Comparison of ENCODE assay signal across 22 cellular contexts in genomic region chr11:17631702-17632365, GRCh38.
"Had no signal": no experiment of that assay in that cellular context is flagged by ENCODE, and none has a peak within 500 bp of the region (broad histone marks: within the 10 kb centered on the region; RNA-seq: fewer than 3 reads in every experiment).

No MANE protein-coding gene starts in this region.

- H3K4me1 Mint-ChIP-seq: activated CD8-positive, alpha-beta memory T cell treated with anti-CD3 and anti-CD28 coated beads, Interleukin-2, amount 10 ng/mL, durations not matched to agents 7 days and 5 days; activated naive CD4-positive, alpha-beta T cell treated with anti-CD3 and anti-CD28 coated beads, Interleukin-2, amount 50 U/mL, for 24 hours; mesothelial cell of epicardium; natural killer cell had no signal

- H3K27ac ChIP-seq: adrenal gland, ascending aorta, brain microvascular endothelial cell, gastrocnemius medialis, ovary, prostate gland, spleen had no signal

- H3K36me3 ChIP-seq: adrenal gland, ascending aorta, brain microvascular endothelial cell, gastrocnemius medialis, ovary, prostate gland, spleen had no signal

- H3K27ac Mint-ChIP-seq: activated CD8-positive, alpha-beta memory T cell treated with anti-CD3 and anti-CD28 coated beads, Interleukin-2, amount 10 ng/mL, durations not matched to agents 7 days and 5 days; activated CD8-positive, alpha-beta T cell treated with anti-CD3 and anti-CD28 coated beads for 36 hours; activated naive CD4-positive, alpha-beta T cell treated with anti-CD3 and anti-CD28 coated beads, Interleukin-2, amount 50 U/mL, for 24 hours; mesothelial cell of epicardium; natural killer cell; T-helper 1 cell treated with Interleukin-12 subunit alpha and Interleukin-12 subunit beta and Interleukin-4 antibody, amounts not matched to agents 30 μg/mL and 1 μg/mL, for 36 hours had no signal

- DNase-seq: activated CD4-positive, alpha-beta T cell treated with anti-CD3 and anti-CD28 coated beads for 48 hours; activated CD8-positive, alpha-beta memory T cell treated with anti-CD3 and anti-CD28 coated beads, Interleukin-2, amount 10 ng/mL, durations not matched to agents 7 days and 5 days; activated CD8-positive, alpha-beta T cell treated with anti-CD3 and anti-CD28 coated beads for 36 hours; activated gamma-delta T cell treated with Interleukin-2 at 50 U/mL for 16 hours; adrenal gland; brain microvascular endothelial cell; caudate nucleus; dermis blood vessel endothelial cell; effector memory CD4-positive, alpha-beta T cell; gastrocnemius medialis; left ventricle myocardium superior; mammary epithelial cell; natural killer cell; ovary; spleen; stimulated activated CD4-positive, alpha-beta T cell treated with anti-CD3 and anti-CD28 coated beads, Interleukin-4, amount 100 ng/mL, for 24 hours; stimulated activated naive CD8-positive, alpha-beta T cell treated with anti-CD3 and anti-CD28 coated beads, Interleukin-15, Interleukin-2, amounts not matched to agents 100 U/mL and 50 U/mL, for 24 hours had no signal

- H3K27me3 ChIP-seq: adrenal gland, ascending aorta, brain microvascular endothelial cell, gastrocnemius medialis, ovary had no signal

- H3K4me3 ChIP-seq: adrenal gland, ascending aorta, gastrocnemius medialis, ovary, prostate gland, spleen had no signal

- H3K36me3 Mint-ChIP-seq: activated CD8-positive, alpha-beta memory T cell treated with anti-CD3 and anti-CD28 coated beads, Interleukin-2, amount 10 ng/mL, durations not matched to agents 7 days and 5 days; activated naive CD4-positive, alpha-beta T cell treated with anti-CD3 and anti-CD28 coated beads, Interleukin-2, amount 50 U/mL, for 24 hours; mesothelial cell of epicardium; natural killer cell had no signal

- H3K4me1 ChIP-seq: adrenal gland, ascending aorta, gastrocnemius medialis, prostate gland, spleen had no signal

- H3K9me3 ChIP-seq: adrenal gland, ascending aorta, gastrocnemius medialis, ovary, prostate gland, spleen had no signal

- H3K4me3 Mint-ChIP-seq: activated CD8-positive, alpha-beta memory T cell treated with anti-CD3 and anti-CD28 coated beads, Interleukin-2, amount 10 ng/mL, durations not matched to agents 7 days and 5 days; activated CD8-positive, alpha-beta T cell treated with anti-CD3 and anti-CD28 coated beads for 36 hours; activated naive CD4-positive, alpha-beta T cell treated with anti-CD3 and anti-CD28 coated beads, Interleukin-2, amount 50 U/mL, for 24 hours; mesothelial cell of epicardium; natural killer cell; T-helper 1 cell treated with Interleukin-12 subunit alpha and Interleukin-12 subunit beta and Interleukin-4 antibody, amounts not matched to agents 30 μg/mL and 1 μg/mL, for 36 hours had no signal

- H3K9me3 Mint-ChIP-seq: activated CD8-positive, alpha-beta T cell treated with anti-CD3 and anti-CD28 coated beads for 36 hours; activated naive CD4-positive, alpha-beta T cell treated with anti-CD3 and anti-CD28 coated beads, Interleukin-2, amount 50 U/mL, for 24 hours; mesothelial cell of epicardium; natural killer cell; T-helper 1 cell treated with Interleukin-12 subunit alpha and Interleukin-12 subunit beta and Interleukin-4 antibody, amounts not matched to agents 30 μg/mL and 1 μg/mL, for 36 hours had no signal
